ENCODE assay signal across 8 cellular contexts in the genomic region with DNA sequence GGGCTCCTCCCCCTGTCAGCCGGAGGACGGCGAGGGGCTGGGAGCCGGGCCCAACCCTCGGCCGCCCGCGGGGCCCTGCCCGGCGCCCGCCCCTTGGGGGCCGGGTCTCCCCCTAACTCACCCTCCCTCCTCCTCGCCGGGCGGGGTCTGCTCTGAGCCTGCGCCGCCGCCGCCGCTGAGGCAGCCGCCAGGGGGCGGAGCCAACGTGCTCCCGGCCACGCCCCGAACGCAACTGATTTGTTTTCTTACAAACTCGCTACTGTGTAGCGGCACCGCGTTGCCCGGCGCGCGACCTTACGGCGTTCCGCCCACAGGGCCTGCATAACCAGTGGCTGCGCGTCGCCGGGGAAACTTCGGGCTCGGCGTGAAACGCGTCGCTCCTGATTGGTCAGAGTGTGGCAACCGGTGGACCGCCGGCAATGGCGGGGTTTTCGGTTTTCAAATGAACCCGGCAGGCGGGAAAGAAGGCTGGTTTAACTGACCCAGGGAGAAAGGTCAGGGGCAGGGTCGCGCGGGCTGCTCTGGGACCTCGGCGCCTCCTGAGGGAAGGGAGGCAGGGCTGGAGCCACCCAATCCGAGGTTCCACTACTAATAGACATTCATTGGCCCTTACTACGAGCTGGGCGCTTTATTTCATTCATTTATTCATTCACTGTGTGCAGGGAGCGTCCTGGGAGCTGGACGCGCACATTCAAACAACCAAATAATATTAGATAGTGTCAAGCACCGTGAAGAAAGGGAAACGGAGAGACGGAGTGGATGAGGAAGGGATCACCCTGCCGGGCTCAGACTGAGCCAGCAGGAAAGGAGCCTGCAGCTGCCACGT. TPM values are rescaled to one million over a fixed set of nuclear protein-coding genes. Genes with fewer than 3 reads are reported as not detected.
DNase-seq lines count a peak whose midpoint lies in the region; ATAC-seq lines count a peak whose summit lies in the region.

A gene (minus strand): TSS at position 154 of the 826 bp plus-strand sequence. CDS start 326 bp downstream, outside the sequence.

- H3K27me3 ChIP-seq in BLaER1 treated with 17β-estradiol and CSF1 and Interleukin-3, amounts not matched to agents 10 nM and 100 nM = no peaks in the 10 kb centered on the region

- peak within 1 kb of the TSS; percentile 97 for H3K27ac Mint-ChIP-seq in activated CD4-positive, alpha-beta T cell treated with anti-CD3 and anti-CD28 coated beads, Interleukin-2, amount 10 ng/mL, durations not matched to agents 7 days and 5 days

- peak within 1 kb of the TSS; percentile 95 to 100 (median 99) for H3K4me2 ChIP-seq in BLaER1 treated with 17β-estradiol and CSF1 and Interleukin-3, amounts not matched to agents 10 nM and 100 nM

- POLR2A ChIA-PET in activated CD4-positive, alpha-beta T cell treated with anti-CD3 and anti-CD28 coated beads, Interleukin-2, amount 10 ng/mL, durations not matched to agents 7 days and 5 days (lab: Charles Lee) = interaction anchor here (0.6 kb wide), 1 partner anchor 58 kb away, joined by 5 read pairs; no protein-coding TSS in a partner anchor

- no peaks in the 10 kb centered on the region for H3K27me3 Mint-ChIP-seq in activated CD4-positive, alpha-beta T cell treated with anti-CD3 and anti-CD28 coated beads, Interleukin-2, amount 10 ng/mL, durations not matched to agents 7 days and 5 days

- peaks cover 31% of the 10 kb centered on the region for H3K36me3 Mint-ChIP-seq in activated CD4-positive, alpha-beta T cell treated with anti-CD3 and anti-CD28 coated beads, Interleukin-2, amount 10 ng/mL, durations not matched to agents 7 days and 5 days (ENCODE audit: low read depth)

- peak within 1 kb of the TSS; percentile 12 to 99 (median 95); a peak in 21 of 22 replicates for H3K27ac ChIP-seq in BLaER1 treated with 17β-estradiol and CSF1 and Interleukin-3, amounts not matched to agents 10 nM and 100 nM

- H3K9me3 ChIP-seq in BLaER1 treated with 17β-estradiol and CSF1 and Interleukin-3, amounts not matched to agents 10 nM and 100 nM (replicated peaks in 1 of 11) = no peaks in the 10 kb centered on the region

- peaks cover 40 to 50% (median 42%) of the 10 kb centered on the region in 10 experiments for H3K4me1 ChIP-seq in BLaER1 treated with 17β-estradiol and CSF1 and Interleukin-3, amounts not matched to agents 10 nM and 100 nM

- peaks cover 0 to 15% (median 3%) of the 10 kb centered on the region in 11 experiments; a peak in 11 of 22 replicates for H3K36me3 ChIP-seq in BLaER1 treated with 17β-estradiol and CSF1 and Interleukin-3, amounts not matched to agents 10 nM and 100 nM

- peaks cover 0 to 9% (median 0%) of the 10 kb centered on the region in 11 experiments; a peak in 4 of 22 replicates for H4K20me1 ChIP-seq in BLaER1 treated with 17β-estradiol and CSF1 and Interleukin-3, amounts not matched to agents 10 nM and 100 nM

- peak within 1 kb of the TSS; percentile 77 to 96 (median 91) for H3K9ac ChIP-seq in BLaER1 treated with 17β-estradiol and CSF1 and Interleukin-3, amounts not matched to agents 10 nM and 100 nM

- ATAC-seq in GM19328 (IDR thresholded peaks at IDR 0.05; ENCODE audit: unreplicated experiment) = peak; percentile 52
- ATAC-seq in HG03520 (IDR thresholded peaks at IDR 0.05; ENCODE audit: unreplicated experiment) = peak; percentile 59
- ATAC-seq in left lobe of liver = peak; percentile 85

- H3K4me1 Mint-ChIP-seq in activated CD4-positive, alpha-beta T cell treated with anti-CD3 and anti-CD28 coated beads, Interleukin-2, amount 10 ng/mL, durations not matched to agents 7 days and 5 days = peaks cover 41% of the 10 kb centered on the region

- no peaks in the 10 kb centered on the region for H3K9me3 Mint-ChIP-seq in activated CD4-positive, alpha-beta T cell treated with anti-CD3 and anti-CD28 coated beads, Interleukin-2, amount 10 ng/mL, durations not matched to agents 7 days and 5 days

- DNase-seq in NCI-H69 (lab: John Stamatoyannopoulos, UW) (peak; percentile 100), cortex of kidney (lab: John Stamatoyannopoulos, UW) (peak; percentile 63), left lobe of liver (ENCODE audit: low spot score) (peak; percentile 100)
- peak; percentile 100 for DNase-seq in activated CD4-positive, alpha-beta T cell treated with anti-CD3 and anti-CD28 coated beads, Interleukin-2, amount 10 ng/mL, durations not matched to agents 7 days and 5 days
- DNase-seq in stimulated activated CD4-positive, alpha-beta T cell treated with anti-CD3 and anti-CD28 coated beads, Interleukin-2, amount 100 ng/mL, for 4 hours (ENCODE audit: low read depth) = peak; percentile 100

- H3K4me3 Mint-ChIP-seq in activated CD4-positive, alpha-beta T cell treated with anti-CD3 and anti-CD28 coated beads, Interleukin-2, amount 10 ng/mL, durations not matched to agents 7 days and 5 days = peak within 1 kb of the TSS; percentile 98

- peak within 1 kb of the TSS; percentile 82 to 99 (median 94) for H3K4me3 ChIP-seq in BLaER1 treated with 17β-estradiol and CSF1 and Interleukin-3, amounts not matched to agents 10 nM and 100 nM

- CTCF ChIA-PET in activated CD4-positive, alpha-beta T cell treated with anti-CD3 and anti-CD28 coated beads, Interleukin-2, amount 10 ng/mL, durations not matched to agents 7 days and 5 days (lab: Charles Lee) = interaction anchor here (0.9 to 3.3 kb wide), 11 partner anchors 12 to 153 kb away, joined by 3 to 17 read pairs (median 4); a partner anchor contains a TSS

RNA-seq across cellular contexts. Expression of the gene that starts here (rescaled TPM):
- 10 to 100 TPM; 78.6 to 88.9 TPM for total RNA-seq in activated CD4-positive, alpha-beta T cell treated with anti-CD3 and anti-CD28 coated beads, Interleukin-2, amount 10 ng/mL, durations not matched to agents 7 days and 5 days
- total RNA-seq in left lobe of liver = 1.3 TPM

Comparison
In these comparisons a context has a peak if more than half of its experiments do, and no peak if none do; other contexts are left out.
1. Peak in every context shown above with its lines: DNase-seq, ATAC-seq, H3K4me3 ChIP-seq and H3K27ac ChIP-seq.
2. RNA of the gene that starts here (total RNA-seq): 78.6 to 88.9 TPM in activated CD4-positive, alpha-beta T cell treated with anti-CD3 and anti-CD28 coated beads, Interleukin-2, amount 10 ng/mL, durations not matched to agents 7 days and 5 days; 1.3 TPM in left lobe of liver (single experiment); every median in the first group is over 10 times any median in the second.